Comparison of ENCODE assay signal across 1 cellular context in genomic region chr3:9396301-9396631, GRCh38.
TF ChIP-seq lines count a peak whose summit lies in the region.

No MANE protein-coding gene starts in this region.

TF ChIP-seq in HepG2, 621 proteins besides CTCF, POLR2A, EP300 and RAD21 (continued from another document and continues in another):
- TF ChIP-seq HBP1 (CRISPR knock-in tag; IDR thresholded peaks at IDR 0.05; ENCODE audit: low read depth) (0 out of 2 replicates have a peak, but pooled peaks have one; percentile 22), ZNF652 (CRISPR knock-in tag; IDR thresholded peaks at IDR 0.05; ENCODE audit: borderline replicate concordance, low read depth) (no peak), FOXC1 (CRISPR knock-in tag; IDR thresholded peaks at IDR 0.05; ENCODE audit: borderline replicate concordance) (no peak), HOXA9 (CRISPR knock-in tag; IDR thresholded peaks at IDR 0.05; ENCODE audit: borderline replicate concordance) (no peak), U2AF2 (IDR thresholded peaks at IDR 0.05; ENCODE audit: low read depth, low read length) (no peak), ZNF558 (CRISPR knock-in tag; IDR thresholded peaks at IDR 0.05; ENCODE audit: borderline replicate concordance) (0 out of 2 replicates have a peak, but pooled peaks have one; percentile 13), ZBTB3 (CRISPR knock-in tag; IDR thresholded peaks at IDR 0.05; ENCODE audit: borderline replicate concordance, low read depth) (no peak), ZNF782 (CRISPR knock-in tag; IDR thresholded peaks at IDR 0.05; ENCODE audit: borderline replicate concordance) (no peak), NBN (conservative IDR thresholded peaks at IDR 0.05) (no peak), ZNF614 (CRISPR knock-in tag; IDR thresholded peaks at IDR 0.05; ENCODE audit: borderline replicate concordance) (peak; percentile 12; the same call in 1 of the 2 replicates), CCDC6 (CRISPR knock-in tag; IDR thresholded peaks at IDR 0.05) (no peak), POLR2AphosphoS2 (IDR thresholded peaks at IDR 0.05; ENCODE audit: low read depth, low read length) (no peak), RFXAP (CRISPR knock-in tag; IDR thresholded peaks at IDR 0.05; ENCODE audit: borderline replicate concordance) (no peak), JUND (CRISPR knock-in tag; IDR thresholded peaks at IDR 0.05) (no peak), AHDC1 (CRISPR knock-in tag; IDR thresholded peaks at IDR 0.05; ENCODE audit: borderline replicate concordance) (no peak), MLXIP (CRISPR knock-in tag; IDR thresholded peaks at IDR 0.05; ENCODE audit: borderline replicate concordance) (no peak), SNAPC2 (CRISPR knock-in tag; IDR thresholded peaks at IDR 0.05) (peak; percentile 4; the same call in 1 of the 2 replicates), SIN3A (IDR thresholded peaks at IDR 0.05; ENCODE audit: borderline replicate concordance, low read depth, low read length) (peak; percentile 63; the same call in 1 of the 2 replicates), ZFP82 (CRISPR knock-in tag; IDR thresholded peaks at IDR 0.05; ENCODE audit: borderline replicate concordance) (no peak), ZBTB21 (CRISPR knock-in tag; IDR thresholded peaks at IDR 0.05) (no peak), ZSCAN29 (CRISPR knock-in tag; conservative IDR thresholded peaks at IDR 0.05) (0 out of 2 replicates have a peak, but pooled peaks have one; percentile 52), SP140L (CRISPR knock-in tag; IDR thresholded peaks at IDR 0.05; ENCODE audit: borderline replicate concordance) (no peak), ZNF17 (CRISPR knock-in tag; IDR thresholded peaks at IDR 0.05) (0 out of 2 replicates have a peak, but pooled peaks have one; percentile 71), AGO2 (optimal IDR thresholded peaks at IDR 0.05; ENCODE audit: low read depth, low read length) (no peak), ASH2L (IDR thresholded peaks at IDR 0.05; ENCODE audit: insufficient read length, low read depth, low read length) (peak; percentile 32), ZNF160 (CRISPR knock-in tag; IDR thresholded peaks at IDR 0.05) (0 out of 2 replicates have a peak, but pooled peaks have one; percentile 8), MXD1 (CRISPR knock-in tag; IDR thresholded peaks at IDR 0.05) (no peak), RNF219 (CRISPR knock-in tag; IDR thresholded peaks at IDR 0.05) (no peak), FIP1L1 (IDR thresholded peaks at IDR 0.05; ENCODE audit: borderline replicate concordance, insufficient read depth, low read depth, low read length) (no peak), THAP8 (CRISPR knock-in tag; IDR thresholded peaks at IDR 0.05; ENCODE audit: borderline replicate concordance) (0 out of 2 replicates have a peak, but pooled peaks have one; percentile 31), YY1 (IDR thresholded peaks at IDR 0.05; ENCODE audit: insufficient read depth, insufficient replicate concordance, low read depth, low read length) (peak; percentile 19), LCORL (IDR thresholded peaks at IDR 0.05) (no peak), LCORL (CRISPR knock-in tag; IDR thresholded peaks at IDR 0.05) (no peak), AGO1 (IDR thresholded peaks at IDR 0.05; ENCODE audit: low read depth, low read length, poor library complexity, severe bottlenecking) (no peak), TFDP2 (CRISPR knock-in tag; IDR thresholded peaks at IDR 0.05) (no peak), ZNF784 (CRISPR knock-in tag; IDR thresholded peaks at IDR 0.05; ENCODE audit: borderline replicate concordance) (no peak), ZNF720 (CRISPR knock-in tag; IDR thresholded peaks at IDR 0.05) (no peak), ZNF552 (CRISPR knock-in tag; IDR thresholded peaks at IDR 0.05; ENCODE audit: borderline replicate concordance) (peak; percentile 12; the same call in 1 of the 2 replicates), ZNF672 (CRISPR knock-in tag; IDR thresholded peaks at IDR 0.05) (no peak), ZNF772 (CRISPR knock-in tag; IDR thresholded peaks at IDR 0.05) (no peak), RBM22 (optimal IDR thresholded peaks at IDR 0.05; ENCODE audit: low read length) (no peak), HMGXB4 (CRISPR knock-in tag; IDR thresholded peaks at IDR 0.05; ENCODE audit: borderline replicate concordance in 1 of 2, low read depth in 1 of 2) (no peak), NAIF1 (CRISPR knock-in tag; IDR thresholded peaks at IDR 0.05; ENCODE audit: borderline replicate concordance) (0 out of 2 replicates have a peak, but pooled peaks have one; percentile 20), MEF2D (CRISPR knock-in tag; IDR thresholded peaks at IDR 0.05) (no peak), MAF1 (CRISPR knock-in tag; IDR thresholded peaks at IDR 0.05; ENCODE audit: borderline replicate concordance) (no peak), CENPT (CRISPR knock-in tag; IDR thresholded peaks at IDR 0.05; ENCODE audit: low read depth) (0 out of 2 replicates have a peak, but pooled peaks have one; percentile 24), THAP7 (CRISPR knock-in tag; IDR thresholded peaks at IDR 0.05) (peak; percentile 23; the same call in 1 of the 2 replicates)
